Comparison of ENCODE assay signal across 7 cellular contexts in the genomic region with DNA sequence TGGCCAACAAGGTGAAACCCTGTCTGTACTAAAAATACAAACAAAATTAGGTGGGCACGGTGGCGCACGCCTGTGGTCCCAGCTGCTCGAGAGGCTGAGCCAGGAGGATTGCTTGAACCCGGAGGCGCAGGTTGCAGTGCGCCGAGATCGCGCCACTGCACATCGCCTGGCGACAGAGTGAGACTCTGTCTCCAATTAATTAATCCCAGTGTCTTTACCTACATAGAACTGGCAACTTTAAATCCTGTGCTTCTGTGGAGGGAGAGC. TPM values are rescaled to one million over a fixed set of nuclear protein-coding genes. Genes with fewer than 3 reads are reported as not detected.
DNase-seq lines count a peak whose midpoint lies in the region; ATAC-seq lines count a peak whose summit lies in the region.
"Had no signal": no experiment of that assay in that cellular context is flagged by ENCODE, and none has a peak within 500 bp of the region (broad histone marks: within the 10 kb centered on the region; RNA-seq: fewer than 3 reads in every experiment).

No MANE protein-coding gene starts in this region.

- DNase-seq in CD4-positive, CD25-positive, alpha-beta regulatory T cell = no peak
- DNase-seq in T-cell (no peak), mesendoderm (no peak), NCI-H526 (lab: John Stamatoyannopoulos, UW) (no peak), HK-2 (ENCODE audit: unreplicated experiment) (no peak)
- no peak for DNase-seq in stimulated activated CD4-positive, alpha-beta T cell treated with anti-CD3 and anti-CD28 coated beads, Interleukin-12 subunit alpha, Interleukin-12 subunit beta, amount 100 ng/mL, for 4 hours

- no peaks in the 10 kb centered on the region for H3K9me3 ChIP-seq in CD4-positive, CD25-positive, alpha-beta regulatory T cell (ENCODE audit: control insufficient read depth in 2 of 2, low read length in 2 of 2)

- H3K79me2 ChIP-seq in mesendoderm (ENCODE audit: control insufficient read depth, insufficient read depth, low read length) = peaks cover 17% of the 10 kb centered on the region

- H3K27ac Mint-ChIP-seq in CD4-positive, CD25-positive, alpha-beta regulatory T cell = peak overlapping the region; percentile 98 to 99 (median 98)
- H3K27ac Mint-ChIP-seq in T-cell = peak overlapping the region; percentile 98 to 99

- H4K5ac ChIP-seq in mesendoderm (ENCODE audit: low read length) = no peak overlapping the region

- H3K36me3 ChIP-seq in CD4-positive, CD25-positive, alpha-beta regulatory T cell (ENCODE audit: control insufficient read depth, insufficient read depth, low read length) = peaks cover 15% of the 10 kb centered on the region
- no peaks in the 10 kb centered on the region for H3K36me3 ChIP-seq in mesendoderm (ENCODE audit: control insufficient read depth, insufficient read depth, low read length)

- H3K27me3 ChIP-seq in CD4-positive, CD25-positive, alpha-beta regulatory T cell (ENCODE audit: control insufficient read depth, insufficient read depth, low read length) = no peaks in the 10 kb centered on the region
- H3K27me3 ChIP-seq in mesendoderm (ENCODE audit: insufficient read depth, low read length, poor library complexity) = no peaks in the 10 kb centered on the region

- H3K79me1 ChIP-seq in mesendoderm (ENCODE audit: low read length) = peaks cover 10% of the 10 kb centered on the region

- H3K27me3 Mint-ChIP-seq in CD4-positive, CD25-positive, alpha-beta regulatory T cell = no peaks in the 10 kb centered on the region
- no peaks in the 10 kb centered on the region for H3K27me3 Mint-ChIP-seq in T-cell

- peak overlapping the region; percentile 99 for H3K9ac ChIP-seq in mesendoderm (ENCODE audit: low read length)

- ATAC-seq in CD4-positive, CD25-positive, alpha-beta regulatory T cell (ENCODE audit: low read depth in 2 of 2) = no peak
- ATAC-seq in T-cell (replicated peaks in 1 of 4) = no peak

- H3K9me3 Mint-ChIP-seq in CD4-positive, CD25-positive, alpha-beta regulatory T cell = no peaks in the 10 kb centered on the region
- no peaks in the 10 kb centered on the region for H3K9me3 Mint-ChIP-seq in T-cell

- peak overlapping the region; percentile 97 for H3K27ac ChIP-seq in CD4-positive, CD25-positive, alpha-beta regulatory T cell (ENCODE audit: insufficient read depth, low read length, poor library complexity, severe bottlenecking)
- no peak overlapping the region for H3K27ac ChIP-seq in mesendoderm (ENCODE audit: low read depth, low read length)

- peak overlapping the region; percentile 100 for H3K56ac ChIP-seq in mesendoderm (ENCODE audit: low read length)

- peaks cover 33% of the 10 kb centered on the region for H3K4me1 ChIP-seq in CD4-positive, CD25-positive, alpha-beta regulatory T cell (ENCODE audit: control insufficient read depth, insufficient read depth, low read length, poor library complexity, severe bottlenecking)
- H3K4me1 ChIP-seq in mesendoderm (ENCODE audit: control insufficient read depth, low read depth, low read length) = peaks cover 4% of the 10 kb centered on the region

- H2BK120ac ChIP-seq in mesendoderm (ENCODE audit: low read depth, low read length) = no peak overlapping the region

- no peak overlapping the region for H2AK5ac ChIP-seq in mesendoderm (ENCODE audit: low read length)

- no peak overlapping the region for H3K23ac ChIP-seq in mesendoderm (ENCODE audit: low read length)

- no CpG with 5 or more reads among the region's 12 CpGs for WGBS in mesendoderm (ENCODE audit: extremely low coverage, insufficient coverage, low lambda C conversion rate)

- peaks cover 0 to 50% (median 21%) of the 10 kb centered on the region in 4 donors for H3K4me1 Mint-ChIP-seq in CD4-positive, CD25-positive, alpha-beta regulatory T cell
- H3K4me1 Mint-ChIP-seq in T-cell = peaks cover 25 to 43% (median 39%) of the 10 kb centered on the region in 3 donors

- H3K4me2 ChIP-seq in mesendoderm (ENCODE audit: low read length) = no peak overlapping the region

- peaks cover 3% of the 10 kb centered on the region for H3K36me3 Mint-ChIP-seq in CD4-positive, CD25-positive, alpha-beta regulatory T cell
- H3K36me3 Mint-ChIP-seq in T-cell = peaks cover 2% of the 10 kb centered on the region

- H2BK15ac ChIP-seq in mesendoderm (replicated peaks; ENCODE audit: low read depth) = no peak overlapping the region

- H3K18ac ChIP-seq in mesendoderm (ENCODE audit: low read length) = no peak overlapping the region

- no peak overlapping the region for H4K8ac ChIP-seq in mesendoderm (ENCODE audit: low read depth, low read length)

- CTCF ChIA-PET in T-cell (lab: Charles Lee) = interaction anchor here in 1 of 2 donors (1.2 kb wide), 1 partner anchor 90 kb away, joined by 6 read pairs; no protein-coding TSS in a partner anchor

- H3K4ac ChIP-seq in mesendoderm (ENCODE audit: low read depth, low read length) = no peak overlapping the region

- H3K4me3 ChIP-seq in CD4-positive, CD25-positive, alpha-beta regulatory T cell (ENCODE audit: low read depth, low read length) = no peak overlapping the region
- no peak overlapping the region for H3K4me3 ChIP-seq in mesendoderm (ENCODE audit: low read length)

- POLR2A ChIA-PET in T-cell (lab: Charles Lee) = no interaction called here

- peak overlapping the region; percentile 93 to 100 (median 97) for H3K4me3 Mint-ChIP-seq in CD4-positive, CD25-positive, alpha-beta regulatory T cell
- peak overlapping the region; percentile 91 to 94 (median 92) for H3K4me3 Mint-ChIP-seq in T-cell

- H2BK5ac ChIP-seq in mesendoderm (ENCODE audit: low read length) = no peak overlapping the region

RNA-seq across cellular contexts. Expression of a gene that starts 1.5 kb away (rescaled TPM):
- 96.5 TPM for total RNA-seq in CD4-positive, CD25-positive, alpha-beta regulatory T cell
- 100 to 1,000 TPM; 250 to 359 (median 297) TPM for polyA plus RNA-seq in CD4-positive, CD25-positive, alpha-beta regulatory T cell
- 100 to 1,000 TPM in 4 of 5 donors, 10 to 100 TPM in 1; 71.8 to 153 (median 131) TPM for total RNA-seq in T-cell
- 125 TPM for polyA plus RNA-seq in mesendoderm (2013, experiment 1 of 2)
- 126 TPM for polyA plus RNA-seq in mesendoderm (2013, experiment 2 of 2)

RNA-seq across cellular contexts. Expression of a gene that starts 8.7 kb away (rescaled TPM):
- total RNA-seq in CD4-positive, CD25-positive, alpha-beta regulatory T cell = not detected
- polyA plus RNA-seq in CD4-positive, CD25-positive, alpha-beta regulatory T cell = not detected
- not detected for total RNA-seq in T-cell
- polyA plus RNA-seq in mesendoderm (2013, experiment 1 of 2) = not detected
- polyA plus RNA-seq in mesendoderm (2013, experiment 2 of 2) = not detected
- total RNA-seq: lung microvascular endothelial cell had no signal

RNA-seq across cellular contexts. Expression of a gene that starts 19.6 kb away (rescaled TPM):
- not detected for total RNA-seq in CD4-positive, CD25-positive, alpha-beta regulatory T cell
- not detected for polyA plus RNA-seq in CD4-positive, CD25-positive, alpha-beta regulatory T cell
- not detected for total RNA-seq in T-cell
- polyA plus RNA-seq in mesendoderm (2013, experiment 1 of 2) = not detected
- polyA plus RNA-seq in mesendoderm (2013, experiment 2 of 2) = not detected
- total RNA-seq: lung microvascular endothelial cell had no signal

RNA-seq across cellular contexts. Expression of a gene that starts 26.2 kb away (rescaled TPM):
- 1,344 TPM for total RNA-seq in CD4-positive, CD25-positive, alpha-beta regulatory T cell
- 10 to 100 TPM; 29.8 to 40.2 (median 36.4) TPM for polyA plus RNA-seq in CD4-positive, CD25-positive, alpha-beta regulatory T cell
- total RNA-seq in T-cell = 1,000 to 10,000 TPM in 2 of 5 donors, 100 to 1,000 TPM in 3; 784 to 1,343 (median 947) TPM
- 539 TPM for polyA plus RNA-seq in mesendoderm (2013, experiment 1 of 2)
- polyA plus RNA-seq in mesendoderm (2013, experiment 2 of 2) = 505 TPM

RNA-seq across cellular contexts. Expression of a gene that starts 38.4 kb away (rescaled TPM):
- total RNA-seq in CD4-positive, CD25-positive, alpha-beta regulatory T cell = not detected
- polyA plus RNA-seq in CD4-positive, CD25-positive, alpha-beta regulatory T cell = 1 to 10 TPM in 3 of 4 donors, under 1 TPM in 1; 0.43 to 8.4 (median 4.1) TPM
- 1 to 10 TPM in 4 of 5 donors, under 1 TPM in 1; 0.90 to 8.3 (median 3.3) TPM for total RNA-seq in T-cell
- polyA plus RNA-seq in mesendoderm (2013, experiment 1 of 2) = 0.53 TPM
- 0.62 TPM for polyA plus RNA-seq in mesendoderm (2013, experiment 2 of 2)
